In the genomic region with DNA sequence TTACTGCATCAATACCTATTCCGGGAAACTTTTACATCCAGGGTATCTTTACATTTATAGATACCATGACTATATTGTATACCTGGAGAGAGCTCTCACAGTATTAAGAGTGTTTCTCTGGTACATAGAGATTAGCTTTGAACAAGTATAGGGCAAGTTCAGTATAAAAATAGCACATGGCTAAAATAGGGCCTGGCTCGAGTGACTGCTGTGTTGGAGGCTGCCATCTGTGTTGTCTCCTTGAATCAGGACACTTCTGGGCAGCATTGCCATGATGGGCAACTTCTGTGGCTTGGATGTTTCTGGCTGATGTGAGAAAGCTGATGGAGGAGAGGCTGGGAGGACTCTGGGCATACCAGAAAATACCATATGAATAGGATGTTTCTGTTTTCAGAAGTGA, we compare ENCODE assay signal across 1 cellular context.
TF ChIP-seq lines count a peak whose summit lies in the region.

No MANE protein-coding gene starts in this region.

TF ChIP-seq in WTC11, 78 proteins besides CTCF, POLR2A, EP300 and RAD21 (continued from another document):
- TF ChIP-seq PRDM15 (CRISPR knock-in tag; IDR thresholded peaks at IDR 0.05) (no peak), TP53 (CRISPR knock-in tag; IDR thresholded peaks at IDR 0.05) (no peak), ELF4 (CRISPR knock-in tag; IDR thresholded peaks at IDR 0.05; ENCODE audit: low read depth) (no peak), CREB1 (CRISPR knock-in tag; IDR thresholded peaks at IDR 0.05) (no peak)
- TF ChIP-seq, protein P1, sequence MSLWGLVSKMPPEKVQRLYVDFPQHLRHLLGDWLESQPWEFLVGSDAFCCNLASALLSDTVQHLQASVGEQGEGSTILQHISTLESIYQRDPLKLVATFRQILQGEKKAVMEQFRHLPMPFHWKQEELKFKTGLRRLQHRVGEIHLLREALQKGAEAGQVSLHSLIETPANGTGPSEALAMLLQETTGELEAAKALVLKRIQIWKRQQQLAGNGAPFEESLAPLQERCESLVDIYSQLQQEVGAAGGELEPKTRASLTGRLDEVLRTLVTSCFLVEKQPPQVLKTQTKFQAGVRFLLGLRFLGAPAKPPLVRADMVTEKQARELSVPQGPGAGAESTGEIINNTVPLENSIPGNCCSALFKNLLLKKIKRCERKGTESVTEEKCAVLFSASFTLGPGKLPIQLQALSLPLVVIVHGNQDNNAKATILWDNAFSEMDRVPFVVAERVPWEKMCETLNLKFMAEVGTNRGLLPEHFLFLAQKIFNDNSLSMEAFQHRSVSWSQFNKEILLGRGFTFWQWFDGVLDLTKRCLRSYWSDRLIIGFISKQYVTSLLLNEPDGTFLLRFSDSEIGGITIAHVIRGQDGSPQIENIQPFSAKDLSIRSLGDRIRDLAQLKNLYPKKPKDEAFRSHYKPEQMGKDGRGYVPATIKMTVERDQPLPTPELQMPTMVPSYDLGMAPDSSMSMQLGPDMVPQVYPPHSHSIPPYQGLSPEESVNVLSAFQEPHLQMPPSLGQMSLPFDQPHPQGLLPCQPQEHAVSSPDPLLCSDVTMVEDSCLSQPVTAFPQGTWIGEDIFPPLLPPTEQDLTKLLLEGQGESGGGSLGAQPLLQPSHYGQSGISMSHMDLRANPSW (CRISPR knock-in tag; conservative IDR thresholded peaks at IDR 0.05; ENCODE audit: low read depth) = no peak
